In genomic region chr5:116090192-116090790, GRCh38 we compare ENCODE assay signal across 2 cellular contexts.
A peak's percentile ranks its signal among the peaks of the same experiment; 100 is the strongest.
TF ChIP-seq lines count a peak whose summit lies in the region.

No MANE protein-coding gene starts in this region.

TF ChIP-seq in endothelial cell of umbilical vein, 7 proteins besides CTCF, POLR2A, EP300 and RAD21:
- TF ChIP-seq MAX (IDR thresholded peaks at IDR 0.05; ENCODE audit: insufficient read depth, insufficient read length) = no peak
- no peak for TF ChIP-seq JUN (IDR thresholded peaks at IDR 0.05; ENCODE audit: borderline replicate concordance, insufficient read depth, insufficient read length, low read depth)
- TF ChIP-seq GATA2 (IDR thresholded peaks at IDR 0.05; ENCODE audit: insufficient read depth, insufficient read length, low read depth, low read length) = no peak
- no peak for TF ChIP-seq POLR2AphosphoS5 (IDR thresholded peaks at IDR 0.05; ENCODE audit: insufficient read depth, low read depth, low read length)
- no peak for TF ChIP-seq MYC (IDR thresholded peaks at IDR 0.05; ENCODE audit: low read depth, low read length)
- no peak for TF ChIP-seq FOS (IDR thresholded peaks at IDR 0.05; ENCODE audit: borderline replicate concordance, insufficient read depth, low read length)
- TF ChIP-seq EZH2 (IDR thresholded peaks at IDR 0.05; ENCODE audit: borderline replicate concordance, low read depth, low read length, severe bottlenecking) = no peak

TF ChIP-seq in HepG2, 621 proteins besides CTCF, POLR2A, EP300 and RAD21:
- TF ChIP-seq MEF2D (CRISPR knock-in tag; IDR thresholded peaks at IDR 0.05) = no peak
- no peak for TF ChIP-seq ZNF562 (CRISPR knock-in tag; IDR thresholded peaks at IDR 0.05; ENCODE audit: borderline replicate concordance)
- no peak for TF ChIP-seq MTA1 (CRISPR knock-in tag; IDR thresholded peaks at IDR 0.05; ENCODE audit: borderline replicate concordance)
- no peak for TF ChIP-seq KAT2B (IDR thresholded peaks at IDR 0.05; ENCODE audit: borderline replicate concordance, low read depth, low read length)
- no peak for TF ChIP-seq HOXA5 (CRISPR knock-in tag; IDR thresholded peaks at IDR 0.05)
- TF ChIP-seq NR0B2 (CRISPR knock-in tag; IDR thresholded peaks at IDR 0.05) = no peak
- no peak for TF ChIP-seq RERE (CRISPR knock-in tag; IDR thresholded peaks at IDR 0.05; ENCODE audit: low read depth)
- no peak for TF ChIP-seq ZHX2 (IDR thresholded peaks at IDR 0.05; ENCODE audit: low read depth)
- TF ChIP-seq ZHX2 (CRISPR knock-in tag; IDR thresholded peaks at IDR 0.05; ENCODE audit: borderline replicate concordance) = no peak
- TF ChIP-seq HNF4A (CRISPR knock-in tag; IDR thresholded peaks at IDR 0.05) = 0 out of 2 replicates have a peak, but pooled peaks have one; percentile 9
- TF ChIP-seq HNF1A (IDR thresholded peaks at IDR 0.05; ENCODE audit: low read depth) = 0 out of 2 replicates have a peak, but pooled peaks have one; percentile 38
- TF ChIP-seq HNF1A (CRISPR knock-in tag; IDR thresholded peaks at IDR 0.05; ENCODE audit: borderline replicate concordance) = no peak
- no peak for TF ChIP-seq MTA3 (CRISPR knock-in tag; IDR thresholded peaks at IDR 0.05)
- TF ChIP-seq HOXA9 (CRISPR knock-in tag; IDR thresholded peaks at IDR 0.05; ENCODE audit: borderline replicate concordance) = no peak
- no peak for TF ChIP-seq ZNF446 (CRISPR knock-in tag; IDR thresholded peaks at IDR 0.05)
- no peak for TF ChIP-seq ZMYM4 (CRISPR knock-in tag; IDR thresholded peaks at IDR 0.05)
- no peak for TF ChIP-seq KDM1A (CRISPR knock-in tag; IDR thresholded peaks at IDR 0.05)
- TF ChIP-seq ZNF746 (CRISPR knock-in tag; IDR thresholded peaks at IDR 0.05) = no peak
